ENCODE assay signal across 2 cellular contexts in genomic region chr4:97238956-97239698, GRCh38.
TF ChIP-seq lines count a peak whose summit lies in the region.

No MANE protein-coding gene starts in this region.

TF ChIP-seq in Ishikawa, 13 proteins besides CTCF, POLR2A, EP300 and RAD21 (continued from another document):
- TF ChIP-seq, protein P1, sequence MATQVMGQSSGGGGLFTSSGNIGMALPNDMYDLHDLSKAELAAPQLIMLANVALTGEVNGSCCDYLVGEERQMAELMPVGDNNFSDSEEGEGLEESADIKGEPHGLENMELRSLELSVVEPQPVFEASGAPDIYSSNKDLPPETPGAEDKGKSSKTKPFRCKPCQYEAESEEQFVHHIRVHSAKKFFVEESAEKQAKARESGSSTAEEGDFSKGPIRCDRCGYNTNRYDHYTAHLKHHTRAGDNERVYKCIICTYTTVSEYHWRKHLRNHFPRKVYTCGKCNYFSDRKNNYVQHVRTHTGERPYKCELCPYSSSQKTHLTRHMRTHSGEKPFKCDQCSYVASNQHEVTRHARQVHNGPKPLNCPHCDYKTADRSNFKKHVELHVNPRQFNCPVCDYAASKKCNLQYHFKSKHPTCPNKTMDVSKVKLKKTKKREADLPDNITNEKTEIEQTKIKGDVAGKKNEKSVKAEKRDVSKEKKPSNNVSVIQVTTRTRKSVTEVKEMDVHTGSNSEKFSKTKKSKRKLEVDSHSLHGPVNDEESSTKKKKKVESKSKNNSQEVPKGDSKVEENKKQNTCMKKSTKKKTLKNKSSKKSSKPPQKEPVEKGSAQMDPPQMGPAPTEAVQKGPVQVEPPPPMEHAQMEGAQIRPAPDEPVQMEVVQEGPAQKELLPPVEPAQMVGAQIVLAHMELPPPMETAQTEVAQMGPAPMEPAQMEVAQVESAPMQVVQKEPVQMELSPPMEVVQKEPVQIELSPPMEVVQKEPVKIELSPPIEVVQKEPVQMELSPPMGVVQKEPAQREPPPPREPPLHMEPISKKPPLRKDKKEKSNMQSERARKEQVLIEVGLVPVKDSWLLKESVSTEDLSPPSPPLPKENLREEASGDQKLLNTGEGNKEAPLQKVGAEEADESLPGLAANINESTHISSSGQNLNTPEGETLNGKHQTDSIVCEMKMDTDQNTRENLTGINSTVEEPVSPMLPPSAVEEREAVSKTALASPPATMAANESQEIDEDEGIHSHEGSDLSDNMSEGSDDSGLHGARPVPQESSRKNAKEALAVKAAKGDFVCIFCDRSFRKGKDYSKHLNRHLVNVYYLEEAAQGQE (IDR thresholded peaks at IDR 0.05; ENCODE audit: low read depth): no peak
- TF ChIP-seq CEBPB (IDR thresholded peaks at IDR 0.05) (peak; percentile 89), FOXM1 (IDR thresholded peaks at IDR 0.05; ENCODE audit: borderline replicate concordance, low read depth) (peak; percentile 34; the same call in 1 of the 2 replicates), ZBTB7A (IDR thresholded peaks at IDR 0.05; ENCODE audit: low read depth) (no peak)

TF ChIP-seq in GM23338, 12 proteins besides CTCF, POLR2A, EP300 and RAD21 (continued from another document):
- TF ChIP-seq, protein P2, sequence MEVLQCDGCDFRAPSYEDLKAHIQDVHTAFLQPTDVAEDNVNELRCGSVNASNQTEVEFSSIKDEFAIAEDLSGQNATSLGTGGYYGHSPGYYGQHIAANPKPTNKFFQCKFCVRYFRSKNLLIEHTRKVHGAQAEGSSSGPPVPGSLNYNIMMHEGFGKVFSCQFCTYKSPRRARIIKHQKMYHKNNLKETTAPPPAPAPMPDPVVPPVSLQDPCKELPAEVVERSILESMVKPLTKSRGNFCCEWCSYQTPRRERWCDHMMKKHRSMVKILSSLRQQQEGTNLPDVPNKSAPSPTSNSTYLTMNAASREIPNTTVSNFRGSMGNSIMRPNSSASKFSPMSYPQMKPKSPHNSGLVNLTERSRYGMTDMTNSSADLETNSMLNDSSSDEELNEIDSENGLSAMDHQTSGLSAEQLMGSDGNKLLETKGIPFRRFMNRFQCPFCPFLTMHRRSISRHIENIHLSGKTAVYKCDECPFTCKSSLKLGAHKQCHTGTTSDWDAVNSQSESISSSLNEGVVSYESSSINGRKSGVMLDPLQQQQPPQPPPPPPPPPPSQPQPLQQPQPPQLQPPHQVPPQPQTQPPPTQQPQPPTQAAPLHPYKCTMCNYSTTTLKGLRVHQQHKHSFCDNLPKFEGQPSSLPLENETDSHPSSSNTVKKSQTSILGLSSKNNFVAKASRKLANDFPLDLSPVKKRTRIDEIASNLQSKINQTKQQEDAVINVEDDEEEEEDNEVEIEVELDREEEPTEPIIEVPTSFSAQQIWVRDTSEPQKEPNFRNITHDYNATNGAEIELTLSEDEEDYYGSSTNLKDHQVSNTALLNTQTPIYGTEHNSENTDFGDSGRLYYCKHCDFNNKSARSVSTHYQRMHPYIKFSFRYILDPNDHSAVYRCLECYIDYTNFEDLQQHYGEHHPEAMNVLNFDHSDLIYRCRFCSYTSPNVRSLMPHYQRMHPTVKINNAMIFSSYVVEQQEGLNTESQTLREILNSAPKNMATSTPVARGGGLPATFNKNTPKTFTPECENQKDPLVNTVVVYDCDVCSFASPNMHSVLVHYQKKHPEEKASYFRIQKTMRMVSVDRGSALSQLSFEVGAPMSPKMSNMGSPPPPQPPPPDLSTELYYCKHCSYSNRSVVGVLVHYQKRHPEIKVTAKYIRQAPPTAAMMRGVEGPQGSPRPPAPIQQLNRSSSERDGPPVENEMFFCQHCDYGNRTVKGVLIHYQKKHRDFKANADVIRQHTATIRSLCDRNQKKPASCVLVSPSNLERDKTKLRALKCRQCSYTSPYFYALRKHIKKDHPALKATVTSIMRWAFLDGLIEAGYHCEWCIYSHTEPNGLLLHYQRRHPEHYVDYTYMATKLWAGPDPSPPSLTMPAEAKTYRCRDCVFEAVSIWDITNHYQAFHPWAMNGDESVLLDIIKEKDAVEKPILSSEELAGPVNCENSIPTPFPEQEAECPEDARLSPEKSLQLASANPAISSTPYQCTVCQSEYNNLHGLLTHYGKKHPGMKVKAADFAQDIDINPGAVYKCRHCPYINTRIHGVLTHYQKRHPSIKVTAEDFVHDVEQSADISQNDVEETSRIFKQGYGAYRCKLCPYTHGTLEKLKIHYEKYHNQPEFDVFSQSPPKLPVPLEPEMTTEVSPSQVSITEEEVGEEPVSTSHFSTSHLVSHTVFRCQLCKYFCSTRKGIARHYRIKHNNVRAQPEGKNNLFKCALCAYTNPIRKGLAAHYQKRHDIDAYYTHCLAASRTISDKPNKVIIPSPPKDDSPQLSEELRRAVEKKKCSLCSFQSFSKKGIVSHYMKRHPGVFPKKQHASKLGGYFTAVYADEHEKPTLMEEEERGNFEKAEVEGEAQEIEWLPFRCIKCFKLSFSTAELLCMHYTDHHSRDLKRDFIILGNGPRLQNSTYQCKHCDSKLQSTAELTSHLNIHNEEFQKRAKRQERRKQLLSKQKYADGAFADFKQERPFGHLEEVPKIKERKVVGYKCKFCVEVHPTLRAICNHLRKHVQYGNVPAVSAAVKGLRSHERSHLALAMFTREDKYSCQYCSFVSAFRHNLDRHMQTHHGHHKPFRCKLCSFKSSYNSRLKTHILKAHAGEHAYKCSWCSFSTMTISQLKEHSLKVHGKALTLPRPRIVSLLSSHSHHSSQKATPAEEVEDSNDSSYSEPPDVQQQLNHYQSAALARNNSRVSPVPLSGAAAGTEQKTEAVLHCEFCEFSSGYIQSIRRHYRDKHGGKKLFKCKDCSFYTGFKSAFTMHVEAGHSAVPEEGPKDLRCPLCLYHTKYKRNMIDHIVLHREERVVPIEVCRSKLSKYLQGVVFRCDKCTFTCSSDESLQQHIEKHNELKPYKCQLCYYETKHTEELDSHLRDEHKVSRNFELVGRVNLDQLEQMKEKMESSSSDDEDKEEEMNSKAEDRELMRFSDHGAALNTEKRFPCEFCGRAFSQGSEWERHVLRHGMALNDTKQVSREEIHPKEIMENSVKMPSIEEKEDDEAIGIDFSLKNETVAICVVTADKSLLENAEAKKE (CRISPR knock-in tag; IDR thresholded peaks at IDR 0.05): no peak
- TF ChIP-seq, protein P1 (IDR thresholded peaks at IDR 0.05; ENCODE audit: unreplicated experiment): no peak
- TF ChIP-seq, protein P3, sequence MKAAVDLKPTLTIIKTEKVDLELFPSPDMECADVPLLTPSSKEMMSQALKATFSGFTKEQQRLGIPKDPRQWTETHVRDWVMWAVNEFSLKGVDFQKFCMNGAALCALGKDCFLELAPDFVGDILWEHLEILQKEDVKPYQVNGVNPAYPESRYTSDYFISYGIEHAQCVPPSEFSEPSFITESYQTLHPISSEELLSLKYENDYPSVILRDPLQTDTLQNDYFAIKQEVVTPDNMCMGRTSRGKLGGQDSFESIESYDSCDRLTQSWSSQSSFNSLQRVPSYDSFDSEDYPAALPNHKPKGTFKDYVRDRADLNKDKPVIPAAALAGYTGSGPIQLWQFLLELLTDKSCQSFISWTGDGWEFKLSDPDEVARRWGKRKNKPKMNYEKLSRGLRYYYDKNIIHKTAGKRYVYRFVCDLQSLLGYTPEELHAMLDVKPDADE (IDR thresholded peaks at IDR 0.05): no peak
- no peak for TF ChIP-seq EZH2phosphoT487 (IDR thresholded peaks at IDR 0.05; ENCODE audit: unreplicated experiment)
- no peak for TF ChIP-seq ZNF114 (CRISPR knock-in tag; IDR thresholded peaks at IDR 0.05)
- TF ChIP-seq STAT1 (IDR thresholded peaks at IDR 0.05; ENCODE audit: unreplicated experiment): no peak
